15 cellular contexts compared by ENCODE assay signal in the genomic region with DNA sequence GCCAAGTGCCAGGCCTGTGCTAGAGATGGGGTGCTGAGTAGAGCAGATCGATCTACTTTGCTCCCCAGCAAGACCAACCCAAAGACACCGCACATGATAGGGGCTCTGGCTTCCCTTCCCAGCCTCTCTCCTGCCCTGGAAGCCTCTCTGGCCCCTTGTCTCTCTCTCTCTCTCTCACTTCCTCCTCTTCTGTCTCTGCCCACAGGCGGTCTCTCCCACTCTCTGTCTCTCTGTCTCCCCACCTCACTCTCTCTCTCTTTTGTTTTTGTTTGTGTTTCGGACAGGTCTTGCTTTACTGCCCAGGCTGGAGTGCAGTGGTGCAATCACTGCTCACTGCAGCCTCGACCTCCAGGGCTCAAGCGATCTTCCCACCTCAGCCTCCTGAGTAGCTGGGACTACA. TPM values are rescaled to one million over a fixed set of nuclear protein-coding genes. Genes with fewer than 3 reads are reported as not detected.
DNase-seq lines count a peak whose midpoint lies in the region; ATAC-seq and TF ChIP-seq lines count a peak whose summit lies in the region.
"Had no signal": no experiment of that assay in that cellular context is flagged by ENCODE, and none has a peak within 500 bp of the region (broad histone marks: within the 10 kb centered on the region; RNA-seq: fewer than 3 reads in every experiment).

No MANE protein-coding gene starts in this region.

- H3K9me3 Mint-ChIP-seq in central memory CD8-positive, alpha-beta T cell, result no peaks in the 10 kb centered on the region
- no peaks in the 10 kb centered on the region for H3K9me3 Mint-ChIP-seq in nephron progenitor cell

- H3K27ac ChIP-seq in HUES64 (ENCODE audit: low read depth, low read length), result no peak overlapping the region
- H3K27ac ChIP-seq: foreskin keratinocyte, suprapubic skin had no signal

- H3K9ac ChIP-seq in ES-I3 (ENCODE audit: low read depth, low read length), result peak overlapping the region; percentile 92
- H3K9ac ChIP-seq in HUES64 (ENCODE audit: low read depth, low read length), result peak overlapping the region; percentile 77

- H3K4me3 ChIP-seq in HUES64 (ENCODE audit: low read length), result peak overlapping the region; percentile 89

- H3K27me3 Mint-ChIP-seq in central memory CD8-positive, alpha-beta T cell, result peaks cover 70% of the 10 kb centered on the region
- H3K27me3 Mint-ChIP-seq in nephron progenitor cell (ENCODE audit: low read depth, poor library complexity), result peaks cover 27% of the 10 kb centered on the region

- H3K36me3 Mint-ChIP-seq in central memory CD8-positive, alpha-beta T cell (ENCODE audit: insufficient read depth), result peaks cover 4% of the 10 kb centered on the region
- H3K36me3 Mint-ChIP-seq in nephron progenitor cell (ENCODE audit: low read depth), result peaks cover 5% of the 10 kb centered on the region

- H3K27ac Mint-ChIP-seq in central memory CD8-positive, alpha-beta T cell (ENCODE audit: low read depth), result no peak overlapping the region
- H3K27ac Mint-ChIP-seq in nephron progenitor cell, result peak overlapping the region; percentile 22

- H3K36me3 ChIP-seq in ES-I3 (ENCODE audit: insufficient read depth, low read length), result peaks cover 6% of the 10 kb centered on the region; the same call in 1 of the 2 replicates
- H3K36me3 ChIP-seq in HUES64 (ENCODE audit: insufficient read depth, low read length), result peaks cover 11% of the 10 kb centered on the region
- H3K36me3 ChIP-seq: suprapubic skin had no signal

- peak overlapping the region; percentile 63 for H3K4me3 Mint-ChIP-seq in central memory CD8-positive, alpha-beta T cell
- H3K4me3 Mint-ChIP-seq in nephron progenitor cell, result peak overlapping the region; percentile 86

- no peaks in the 10 kb centered on the region; the same call in 1 of the 2 replicates for H3K9me3 ChIP-seq in ES-I3 (ENCODE audit: control insufficient read depth, insufficient read depth, low read length)
- H3K9me3 ChIP-seq in HUES64 (ENCODE audit: insufficient read depth, low read depth, low read length), result no peaks in the 10 kb centered on the region
- H3K9me3 ChIP-seq: suprapubic skin had no signal

- TF ChIP-seq CTCF in nephron progenitor cell (IDR thresholded peaks at IDR 0.05), result no peak

- DNase-seq in central memory CD8-positive, alpha-beta T cell (ENCODE audit: low spot score in 2 of 2), result no peak
- no peak for DNase-seq in nephron progenitor cell
- DNase-seq: activated CD4-positive, alpha-beta T cell treated with anti-CD3 and anti-CD28 coated beads, Interleukin-2, amount 50 U/mL, for 1 hour; foreskin keratinocyte; left ventricle myocardium superior; NCI-H1048; NCI-H510A treated with DMSO at 0.1 percent for 48 hours; SHP77 treated with DMSO at 0.1 percent for 48 hours; stimulated activated CD4-positive, alpha-beta T cell treated with anti-CD3 and anti-CD28 coated beads, Interleukin-4, amount 100 ng/mL, for 24 hours had no signal

- 52% methylated on average over 6 of the region's 6 CpGs for WGBS in HUES64

- H3K27me3 ChIP-seq in HUES64 (ENCODE audit: insufficient read depth, low read length), result peaks cover 26% of the 10 kb centered on the region

- H3K4me1 ChIP-seq in ES-I3 (ENCODE audit: insufficient read depth, low read length) (0 out of 2 replicates have a peak, but pooled peaks cover 2% of the 10 kb centered on the region), HUES64 (ENCODE audit: insufficient read depth, low read length) (peaks cover 3% of the 10 kb centered on the region)
- H3K4me1 ChIP-seq: foreskin keratinocyte had no signal

- H3K4me1 Mint-ChIP-seq in central memory CD8-positive, alpha-beta T cell, result peaks cover 17% of the 10 kb centered on the region
- peaks cover 52% of the 10 kb centered on the region for H3K4me1 Mint-ChIP-seq in nephron progenitor cell

- no peak for ATAC-seq in central memory CD8-positive, alpha-beta T cell (replicated peaks; ENCODE audit: extremely low read depth, poor library complexity, severe bottlenecking)
- no peak for ATAC-seq in GM18870 (IDR thresholded peaks at IDR 0.05; ENCODE audit: unreplicated experiment)
- no peak for ATAC-seq in GM19467 (IDR thresholded peaks at IDR 0.05; ENCODE audit: unreplicated experiment)
- no peak for ATAC-seq in GM18873 (IDR thresholded peaks at IDR 0.05; ENCODE audit: low FRiP score, unreplicated experiment)
- ATAC-seq: foreskin keratinocyte, left ventricle myocardium superior had no signal

RNA-seq across cellular contexts. Expression of a gene that starts 1.3 kb away (rescaled TPM):
- polyA plus RNA-seq in HUES64 (2013, experiment 1 of 2), result 3.0 TPM
- polyA plus RNA-seq in HUES64 (2013, experiment 2 of 2), result 5.6 TPM
- polyA plus RNA-seq: foreskin keratinocyte had no signal

RNA-seq across cellular contexts. Expression of a gene that starts 16.4 kb away (rescaled TPM):
- polyA plus RNA-seq in HUES64 (2013, experiment 1 of 2), result 1.4 TPM
- polyA plus RNA-seq in HUES64 (2013, experiment 2 of 2), result 2.3 TPM

RNA-seq across cellular contexts. Expression of a gene that starts 17.5 kb away (rescaled TPM):
- 6.2 TPM for polyA plus RNA-seq in HUES64 (2013, experiment 1 of 2)
- polyA plus RNA-seq in HUES64 (2013, experiment 2 of 2), result 9.3 TPM

RNA-seq across cellular contexts. Expression of a gene that starts 23.7 kb away (rescaled TPM):
- polyA plus RNA-seq in HUES64 (2013, experiment 1 of 2), result 21.6 TPM
- 23.4 TPM for polyA plus RNA-seq in HUES64 (2013, experiment 2 of 2)

RNA-seq across cellular contexts. Expression of a gene that starts 35.6 kb away (rescaled TPM):
- 99.3 TPM for polyA plus RNA-seq in HUES64 (2013, experiment 1 of 2)
- 96.2 TPM for polyA plus RNA-seq in HUES64 (2013, experiment 2 of 2)
